Comparison of ENCODE assay signal across 17 cellular contexts in the genomic region with DNA sequence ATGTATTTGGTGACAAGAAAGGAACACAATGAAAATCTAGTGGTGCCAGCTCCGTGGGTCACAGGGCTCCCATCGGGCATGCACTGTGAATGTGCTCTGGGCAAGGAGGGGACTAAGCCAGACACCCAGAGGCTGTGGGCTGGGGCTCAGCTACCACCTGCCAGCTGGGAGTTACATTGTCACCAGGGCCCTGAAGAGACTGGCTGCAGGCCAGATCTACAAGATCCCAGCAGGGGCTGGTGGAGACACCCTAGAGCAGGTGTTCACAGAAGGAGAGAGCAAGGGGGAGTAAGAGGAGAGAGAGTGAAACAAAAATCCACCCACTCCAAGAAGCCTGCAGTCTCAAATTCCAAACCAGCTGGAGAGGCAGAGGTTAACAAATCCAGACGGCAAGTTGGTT.
DNase-seq lines count a peak whose midpoint lies in the region; ATAC-seq lines count a peak whose summit lies in the region.
"Had no signal": no experiment of that assay in that cellular context is flagged by ENCODE, and none has a peak within 500 bp of the region (broad histone marks: within the 10 kb centered on the region; RNA-seq: fewer than 3 reads in every experiment).

No MANE protein-coding gene starts in this region.

- POLR2A ChIA-PET in naive thymus-derived CD8-positive, alpha-beta T cell (lab: Charles Lee), result no interaction called here

- DNase-seq in DMS79 (lab: John Stamatoyannopoulos, UW), result peak; percentile 98
- peak; percentile 45 for DNase-seq in NCI-H1436 treated with DMSO at 0.1 percent for 48 hours (lab: John Stamatoyannopoulos, UW)
- DNase-seq in NCI-H345 treated with DMSO at 0.1 percent for 48 hours (lab: John Stamatoyannopoulos, UW; ENCODE audit: unreplicated experiment), result peak; percentile 91
- DNase-seq in myocyte (ENCODE audit: low read depth), result peak; percentile 72
- no peak for DNase-seq in naive thymus-derived CD8-positive, alpha-beta T cell
- no peak for DNase-seq in posterior cingulate gyrus
- no peak for DNase-seq in activated CD4-positive, alpha-beta T cell treated with anti-CD3 and anti-CD28 coated beads for 4 hours
- DNase-seq: activated CD8-positive, alpha-beta memory T cell treated with anti-CD3 and anti-CD28 coated beads, Interleukin-2, amount 10 ng/mL, durations not matched to agents 7 days and 5 days; activated gamma-delta T cell; foreskin melanocyte; left cardiac atrium; MG63; NK-92 treated with Interleukin-12 subunit alpha and Interleukin-12 subunit beta, amount 100 ng/mL, for 24 hours; Right ventricle myocardium superior; stimulated activated CD4-positive, alpha-beta T cell treated with anti-CD3 and anti-CD28 coated beads, Interleukin-4, amount 100 ng/mL, for 4 hours had no signal

- no peak for ATAC-seq in naive thymus-derived CD8-positive, alpha-beta T cell
- ATAC-seq: activated CD4-positive, CD25-positive, alpha-beta regulatory T cell treated with anti-CD3 and anti-CD28 coated beads, Interleukin-2, amount 50 U/mL, for 24 hours; activated CD8-positive, alpha-beta memory T cell treated with anti-CD3 and anti-CD28 coated beads, Interleukin-2, amount 10 ng/mL, durations not matched to agents 7 days and 5 days; HepG2; left cardiac atrium had no signal

- H3K27ac Mint-ChIP-seq in naive thymus-derived CD8-positive, alpha-beta T cell, result no peak overlapping the region
- H3K27ac Mint-ChIP-seq: activated CD8-positive, alpha-beta memory T cell treated with anti-CD3 and anti-CD28 coated beads, Interleukin-2, amount 10 ng/mL, durations not matched to agents 7 days and 5 days had no signal

- intact Hi-C loops in posterior cingulate gyrus (cut with DNase I), result no loop called here

- H3K9me3 Mint-ChIP-seq in naive thymus-derived CD8-positive, alpha-beta T cell, result peaks cover 0 to 4% (median 0%) of the 10 kb centered on the region in 9 donors

- H3K4me1 Mint-ChIP-seq in naive thymus-derived CD8-positive, alpha-beta T cell, result no peaks in the 10 kb centered on the region
- H3K4me1 Mint-ChIP-seq: activated CD8-positive, alpha-beta memory T cell treated with anti-CD3 and anti-CD28 coated beads, Interleukin-2, amount 10 ng/mL, durations not matched to agents 7 days and 5 days had no signal

- no peak overlapping the region for H3K4me3 Mint-ChIP-seq in naive thymus-derived CD8-positive, alpha-beta T cell
- H3K4me3 Mint-ChIP-seq: activated CD8-positive, alpha-beta memory T cell treated with anti-CD3 and anti-CD28 coated beads, Interleukin-2, amount 10 ng/mL, durations not matched to agents 7 days and 5 days had no signal

- H3K36me3 Mint-ChIP-seq in naive thymus-derived CD8-positive, alpha-beta T cell, result no peaks in the 10 kb centered on the region
- H3K36me3 Mint-ChIP-seq: activated CD8-positive, alpha-beta memory T cell treated with anti-CD3 and anti-CD28 coated beads, Interleukin-2, amount 10 ng/mL, durations not matched to agents 7 days and 5 days had no signal

- peaks cover 0 to 22% (median 3%) of the 10 kb centered on the region in 5 donors for H3K27me3 Mint-ChIP-seq in naive thymus-derived CD8-positive, alpha-beta T cell

Comparison
In these comparisons a context has a peak if more than half of its experiments do, and no peak if none do; other contexts are left out.
1. DNase-seq: peak in DMS79 (single experiment), NCI-H1436 treated with DMSO at 0.1 percent for 48 hours (single experiment), NCI-H345 treated with DMSO at 0.1 percent for 48 hours (single experiment) and myocyte (single experiment); none in naive thymus-derived CD8-positive, alpha-beta T cell (0 of 10), posterior cingulate gyrus (0 of 10) and activated CD4-positive, alpha-beta T cell treated with anti-CD3 and anti-CD28 coated beads for 4 hours (0 of 2).